38 cellular contexts compared by ENCODE assay signal in the genomic region with DNA sequence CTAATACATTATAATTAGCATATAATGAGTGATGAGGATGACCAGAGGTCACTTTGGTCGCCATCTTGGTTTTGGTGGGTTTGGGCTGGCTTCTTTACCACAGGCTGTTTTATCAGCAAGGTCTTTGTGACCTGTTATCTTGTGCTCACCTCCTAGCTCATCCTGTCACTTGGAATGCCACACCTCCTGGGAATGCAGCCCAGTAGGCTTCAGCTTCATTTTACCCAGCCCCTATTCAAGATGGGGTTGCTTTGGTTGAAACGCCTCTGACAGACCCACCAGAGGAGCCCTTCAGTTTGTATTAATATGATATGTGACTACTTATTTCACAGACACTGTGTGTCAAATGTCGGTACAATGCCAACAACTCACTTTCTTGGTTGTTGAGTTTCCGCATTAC. TPM values are rescaled to one million over a fixed set of nuclear protein-coding genes. Genes with fewer than 3 reads are reported as not detected.
"Had no signal": no experiment of that assay in that cellular context is flagged by ENCODE, and none has a peak within 500 bp of the region (broad histone marks: within the 10 kb centered on the region; RNA-seq: fewer than 3 reads in every experiment).

No MANE protein-coding gene starts in this region.

- H3K27me3 ChIP-seq: MG63 had no signal

- H3K9me3 ChIP-seq: MG63 had no signal

- DNase-seq: Karpas-422, Kasumi-1, MG63, MM.1S, MV-4-11, NCI-H1048, NCI-H1092, NCI-H1092 treated with DMSO at 0.1 percent for 48 hours, NCI-H1105, NCI-H1105 treated with DMSO at 0.1 percent for 48 hours, NCI-H1417, NCI-H1417 treated with DMSO at 0.1 percent for 48 hours, NCI-H1436, NCI-H1436 treated with DMSO at 0.1 percent for 48 hours, NCI-H146, NCI-H1694, NCI-H1694 treated with DMSO at 0.1 percent for 48 hours, NCI-H187, NCI-H187 treated with DMSO at 0.1 percent for 48 hours, NCI-H1930, NCI-H2029, NCI-H2029 treated with DMSO at 0.1 percent for 48 hours, NCI-H2081, NCI-H2081 treated with DMSO at 0.1 percent for 48 hours, NCI-H2107, NCI-H2171, NCI-H2171 treated with DMSO at 0.1 percent for 48 hours, NCI-H2227 treated with DMSO at 0.1 percent for 48 hours, NCI-H226, NCI-H345, NCI-H446, NCI-H446 treated with DMSO at 0.1 percent for 48 hours, NCI-H510A, NCI-H510A treated with DMSO at 0.1 percent for 48 hours had no signal

- H3K4me3 ChIP-seq: MG63 had no signal

RNA-seq across cellular contexts. Expression of gene FOLR3, which starts 20.2 kb away (rescaled TPM):
- total RNA-seq: LHCN-M2, NCI-H460 had no signal

RNA-seq across cellular contexts. Expression of gene FOLR1, which starts 36.2 kb away (rescaled TPM):
- total RNA-seq: NCI-H460 had no signal

RNA-seq across cellular contexts. Expression of gene TOMT, which starts 50.0 kb away (rescaled TPM):
- total RNA-seq: LHCN-M2, M059J, MCF 10A, NCI-H460 had no signal
